In the genomic region with DNA sequence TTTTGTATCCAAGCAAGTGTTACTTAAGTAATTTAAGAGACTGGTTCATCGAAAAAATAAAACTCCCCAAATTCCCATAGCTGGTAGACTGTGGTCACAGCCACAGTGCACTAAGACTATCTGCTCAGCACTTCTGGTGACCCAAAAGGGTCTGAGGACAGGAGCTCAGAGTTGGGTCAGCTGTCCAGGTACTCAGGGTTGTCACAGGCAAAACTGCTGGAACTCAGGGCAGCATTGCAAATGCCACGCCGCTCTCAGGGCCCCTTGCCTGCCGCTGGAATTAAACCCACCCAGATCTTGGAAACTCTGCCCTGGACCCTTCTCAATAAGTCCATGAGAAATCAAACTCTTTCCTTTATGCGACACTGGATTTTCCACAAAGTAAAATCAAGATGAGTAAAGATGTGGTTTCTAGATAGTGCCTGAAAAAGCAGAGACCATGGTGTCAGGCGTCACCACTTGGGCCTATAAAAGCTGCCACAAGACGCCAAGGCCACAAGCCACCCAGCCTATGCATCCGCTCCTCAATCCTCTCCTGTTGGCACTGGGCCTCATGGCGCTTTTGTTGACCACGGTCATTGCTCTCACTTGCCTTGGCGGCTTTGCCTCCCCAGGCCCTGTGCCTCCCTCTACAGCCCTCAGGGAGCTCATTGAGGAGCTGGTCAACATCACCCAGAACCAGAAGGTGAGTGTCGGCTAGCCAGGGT, we compare ENCODE assay signal across 21 cellular contexts. TPM values are rescaled to one million over a fixed set of nuclear protein-coding genes. Genes with fewer than 3 reads are reported as not detected.
DNase-seq lines count a peak whose midpoint lies in the region; ATAC-seq and TF ChIP-seq lines count a peak whose summit lies in the region.
"Had no signal": no experiment of that assay in that cellular context is flagged by ENCODE, and none has a peak within 500 bp of the region (broad histone marks: within the 10 kb centered on the region; RNA-seq: fewer than 3 reads in every experiment).

Gene IL13, plus strand, starts transcription at position 498 of the 707 bp plus-strand sequence. Its CDS starts 14 bp downstream, at position 512.

- H3K4me3 Mint-ChIP-seq in CD4-positive, alpha-beta T cell: peak within 1 kb of the TSS; percentile 62
- H3K4me3 Mint-ChIP-seq in naive thymus-derived CD8-positive, alpha-beta T cell: peak within 1 kb of the TSS in 9 of 10 donors; percentile 52 to 78 (median 66)

- peaks cover 48% of the 10 kb centered on the region for H3K27me3 Mint-ChIP-seq in CD4-positive, alpha-beta T cell
- H3K27me3 Mint-ChIP-seq in naive thymus-derived CD8-positive, alpha-beta T cell: peaks cover 22 to 57% (median 28%) of the 10 kb centered on the region in 5 donors

- no peak for DNase-seq in CD4-positive, alpha-beta T cell
- DNase-seq in activated CD8-positive, alpha-beta memory T cell treated with anti-CD3 and anti-CD28 coated beads, Interleukin-2, amount 50 U/mL, for 48 hours: peak; percentile 52
- DNase-seq in naive thymus-derived CD8-positive, alpha-beta T cell: no peak
- no peak for DNase-seq in activated CD4-positive, CD25-positive, alpha-beta regulatory T cell (lab: John Stamatoyannopoulos, UW)
- no peak for DNase-seq in cerebellar cortex (ENCODE audit: low spot score)
- DNase-seq: effector memory CD4-positive, alpha-beta T cell; NCI-H2029; NCI-H446; pancreas; sigmoid colon had no signal

- no peak within 1 kb of the TSS for H3K27ac Mint-ChIP-seq in CD4-positive, alpha-beta T cell
- H3K27ac Mint-ChIP-seq in naive thymus-derived CD8-positive, alpha-beta T cell: peak within 1 kb of the TSS in 2 of 10 donors; percentile 43 to 77

- ATAC-seq in CD4-positive, alpha-beta T cell (ENCODE audit: poor library complexity): no peak
- ATAC-seq in naive thymus-derived CD8-positive, alpha-beta T cell: no peak
- ATAC-seq in HG03469 (IDR thresholded peaks at IDR 0.05; ENCODE audit: unreplicated experiment) (no peak), GM19023 (IDR thresholded peaks at IDR 0.05; ENCODE audit: unreplicated experiment) (no peak)
- ATAC-seq: pancreas had no signal

- no peaks in the 10 kb centered on the region for H3K9me3 Mint-ChIP-seq in CD4-positive, alpha-beta T cell
- H3K9me3 Mint-ChIP-seq in naive thymus-derived CD8-positive, alpha-beta T cell: no peaks in the 10 kb centered on the region
- H3K9me3 Mint-ChIP-seq: IgD-negative memory B cell had no signal

- H3K4me1 Mint-ChIP-seq in CD4-positive, alpha-beta T cell (ENCODE audit: low read depth): peaks cover 14% of the 10 kb centered on the region
- H3K4me1 Mint-ChIP-seq in naive thymus-derived CD8-positive, alpha-beta T cell: peaks cover 7 to 14% (median 10%) of the 10 kb centered on the region in 4 donors

- no peaks in the 10 kb centered on the region for H3K36me3 ChIP-seq in KOPT-K1 (ENCODE audit: insufficient read depth, low read length)
- H3K36me3 ChIP-seq: HAP-1, pancreas, sigmoid colon, vagina had no signal

- no peak within 1 kb of the TSS for H3K27ac ChIP-seq in CD4-positive, alpha-beta T cell (ENCODE audit: low read depth, low read length)
- H3K27ac ChIP-seq in KOPT-K1 (ENCODE audit: low read depth, low read length, poor library complexity, severe bottlenecking): peak within 1 kb of the TSS; percentile 16
- H3K27ac ChIP-seq: HL-60, pancreas, sigmoid colon, vagina had no signal

- intact Hi-C loops in CD4-positive, alpha-beta T cell (cut with DNase I, micrococcal nuclease): no loop called here

- H3K9me3 ChIP-seq in CD4-positive, alpha-beta T cell (ENCODE audit: control insufficient read depth, low read length): no peaks in the 10 kb centered on the region
- no peaks in the 10 kb centered on the region for H3K9me3 ChIP-seq in KOPT-K1 (ENCODE audit: insufficient read depth, low read length, poor library complexity, severe bottlenecking)
- H3K9me3 ChIP-seq: HAP-1, pancreas, sigmoid colon, vagina had no signal

- no peak for TF ChIP-seq CTCF in CD4-positive, alpha-beta T cell (IDR thresholded peaks at IDR 0.05)

- peaks cover 34% of the 10 kb centered on the region for H3K27me3 ChIP-seq in CD4-positive, alpha-beta T cell (ENCODE audit: control insufficient read depth, insufficient read depth, low read length)

- POLR2A ChIA-PET in CD4-positive, alpha-beta T cell (lab: Charles Lee): interaction anchor here (0.7 kb wide), 1 partner anchor 8 kb away, joined by 3 read pairs; no protein-coding TSS in a partner anchor
- POLR2A ChIA-PET in naive thymus-derived CD8-positive, alpha-beta T cell (lab: Charles Lee): no interaction called here

- CTCF ChIA-PET in CD4-positive, alpha-beta T cell (lab: Charles Lee): no interaction called here

- no peaks in the 10 kb centered on the region for H3K36me3 Mint-ChIP-seq in CD4-positive, alpha-beta T cell (ENCODE audit: low read depth)
- H3K36me3 Mint-ChIP-seq in naive thymus-derived CD8-positive, alpha-beta T cell: no peaks in the 10 kb centered on the region
- H3K36me3 Mint-ChIP-seq: IgD-negative memory B cell had no signal

RNA-seq across cellular contexts. Expression of gene IL13, which starts in this region (rescaled TPM):
- total RNA-seq in CD4-positive, alpha-beta T cell: under 1 TPM in 1 of 2 experiments, not detected in 1; 0.17 TPM
- under 1 TPM in 1 of 2 experiments, not detected in 1; 0.31 TPM for total RNA-seq in naive thymus-derived CD8-positive, alpha-beta T cell
- not detected for polyA plus RNA-seq in naive thymus-derived CD8-positive, alpha-beta T cell
- total RNA-seq: fibroblast of lung, liver, mucosa of gallbladder, pancreas, sigmoid colon, vagina had no signal
- polyA plus RNA-seq: AG04450, fibroblast of lung, IgD-negative memory B cell, liver had no signal
